Comparison of ENCODE assay signal across 8 cellular contexts in the genomic region with DNA sequence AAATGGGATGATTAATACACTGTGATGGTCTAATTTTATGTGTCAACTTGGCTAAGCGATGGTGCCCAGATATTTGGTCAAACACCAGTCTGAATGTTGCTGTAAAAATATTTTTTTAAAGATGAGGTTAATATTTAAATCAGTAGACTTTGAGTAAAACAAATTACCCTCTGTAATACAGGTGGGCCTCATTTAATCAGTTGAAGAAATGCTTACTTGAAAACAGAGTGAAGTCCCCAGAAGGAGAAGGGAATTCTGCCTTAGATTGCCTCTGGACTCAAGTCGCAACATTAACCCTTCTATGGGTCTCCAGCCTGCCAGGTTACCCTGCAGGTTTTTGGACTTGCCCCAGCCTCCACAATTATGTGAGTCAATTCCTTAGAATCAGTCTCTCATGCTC.
"Had no signal": no experiment of that assay in that cellular context is flagged by ENCODE, and none has a peak within 500 bp of the region (broad histone marks: within the 10 kb centered on the region; RNA-seq: fewer than 3 reads in every experiment).

No MANE protein-coding gene starts in this region.

- ATAC-seq: GM12878 had no signal

- DNase-seq: GDM1, GF-D8 had no signal

- H3K4me3 ChIP-seq: GM12878 had no signal

- FAIRE-seq: G401.6, GM12878, GM12891, GM12892, GM18507, GM19239 had no signal
